ENCODE assay signal across 7 cellular contexts in genomic region chr1:108645479-108646184, GRCh38. TPM values are rescaled to one million over a fixed set of nuclear protein-coding genes. Genes with fewer than 3 reads are reported as not detected.
A peak's percentile ranks its signal among the peaks of the same experiment; 100 is the strongest.
DNase-seq lines count a peak whose midpoint lies in the region; ATAC-seq and TF ChIP-seq lines count a peak whose summit lies in the region.

No MANE protein-coding gene starts in this region.

- peaks cover 4% of the 10 kb centered on the region for H3K9me3 ChIP-seq in KOPT-K1 (ENCODE audit: insufficient read depth, low read length, poor library complexity, severe bottlenecking)
- H3K9me3 ChIP-seq in left lung: no peaks in the 10 kb centered on the region
- H3K9me3 ChIP-seq in stomach: no peaks in the 10 kb centered on the region

- intact Hi-C loops in activated T-helper 2 cell treated with anti-CD3 and anti-CD28 coated beads, Interferon-gamma antibody, Interleukin-2, Interleukin-4, amounts not matched to agents 10 μg/mL and 5 μg/mL and 100 μg/mL, durations not matched to agents 14 hours and 24 hours and 36 hours (cut with micrococcal nuclease): loop anchor here (1.0 to 2.0 kb wide), 4 partner anchors 12 to 141 kb away; partner anchors contain the start of gene PRPF38B
- intact Hi-C loops in left lung (cut with DNase I): loop anchor here in 1 of 2 donors (5.0 kb wide), 1 partner anchor 133 kb away; no protein-coding TSS in a partner anchor
- intact Hi-C loops in stomach (cut with DNase I; ENCODE audit: low total_unique reads): no loop called here

- TF ChIP-seq EP300 in stomach (IDR thresholded peaks at IDR 0.05): no peak

- H3K27ac Mint-ChIP-seq in activated T-helper 2 cell treated with anti-CD3 and anti-CD28 coated beads, Interferon-gamma antibody, Interleukin-2, Interleukin-4, amounts not matched to agents 10 μg/mL and 5 μg/mL and 100 μg/mL, durations not matched to agents 14 hours and 24 hours and 36 hours: peak overlapping the region; percentile 97

- H3K27me3 Mint-ChIP-seq in activated T-helper 2 cell treated with anti-CD3 and anti-CD28 coated beads, Interferon-gamma antibody, Interleukin-2, Interleukin-4, amounts not matched to agents 10 μg/mL and 5 μg/mL and 100 μg/mL, durations not matched to agents 14 hours and 24 hours and 36 hours (ENCODE audit: low read depth): no peaks in the 10 kb centered on the region

- H3K36me3 Mint-ChIP-seq in activated T-helper 2 cell treated with anti-CD3 and anti-CD28 coated beads, Interferon-gamma antibody, Interleukin-2, Interleukin-4, amounts not matched to agents 10 μg/mL and 5 μg/mL and 100 μg/mL, durations not matched to agents 14 hours and 24 hours and 36 hours (ENCODE audit: low read depth): peaks cover 59% of the 10 kb centered on the region

- H3K27me3 ChIP-seq in left lung (no peaks in the 10 kb centered on the region), stomach (no peaks in the 10 kb centered on the region)

- peaks cover 6% of the 10 kb centered on the region for H3K9me3 Mint-ChIP-seq in activated T-helper 2 cell treated with anti-CD3 and anti-CD28 coated beads, Interferon-gamma antibody, Interleukin-2, Interleukin-4, amounts not matched to agents 10 μg/mL and 5 μg/mL and 100 μg/mL, durations not matched to agents 14 hours and 24 hours and 36 hours

- H3K4me3 Mint-ChIP-seq in activated T-helper 2 cell treated with anti-CD3 and anti-CD28 coated beads, Interferon-gamma antibody, Interleukin-2, Interleukin-4, amounts not matched to agents 10 μg/mL and 5 μg/mL and 100 μg/mL, durations not matched to agents 14 hours and 24 hours and 36 hours (ENCODE audit: low read depth): peak overlapping the region; percentile 69

- TF ChIP-seq POLR2A in stomach (IDR thresholded peaks at IDR 0.05): no peak

- no peak overlapping the region for H3K4me3 ChIP-seq in left lung
- no peak overlapping the region for H3K4me3 ChIP-seq in stomach

- peaks cover 57% of the 10 kb centered on the region for H3K4me1 Mint-ChIP-seq in activated T-helper 2 cell treated with anti-CD3 and anti-CD28 coated beads, Interferon-gamma antibody, Interleukin-2, Interleukin-4, amounts not matched to agents 10 μg/mL and 5 μg/mL and 100 μg/mL, durations not matched to agents 14 hours and 24 hours and 36 hours (ENCODE audit: low read depth)

- H3K36me3 ChIP-seq in KOPT-K1 (ENCODE audit: insufficient read depth, low read length) (peaks cover 29% of the 10 kb centered on the region), left lung (no peaks in the 10 kb centered on the region), stomach (peaks cover 0 to 13% (median 2%) of the 10 kb centered on the region in 4 donors)

- TF ChIP-seq CTCF in left lung (IDR thresholded peaks at IDR 0.05) (no peak), stomach (IDR thresholded peaks at IDR 0.05) (no peak)

- H3K4me1 ChIP-seq in left lung (peaks cover 0 to 56% of the 10 kb centered on the region in 2 donors), stomach (peaks cover 8 to 43% (median 17%) of the 10 kb centered on the region in 4 donors)

- no peak for ATAC-seq in left lung

- H3K27ac ChIP-seq in KOPT-K1 (ENCODE audit: low read depth, low read length, poor library complexity, severe bottlenecking) (peak overlapping the region; percentile 69), left lung (peak overlapping the region; percentile 75 to 97), stomach (peak overlapping the region; percentile 8 to 88 (median 74))

- 64 to 77% (median 68%) methylated on average over 9 of the region's 9 CpGs for WGBS in stomach, 5 donors

- DNase-seq in activated T-helper 2 cell treated with anti-CD3 and anti-CD28 coated beads, Interferon-gamma antibody, Interleukin-2, Interleukin-4, amounts not matched to agents 10 μg/mL and 5 μg/mL and 100 μg/mL, durations not matched to agents 14 hours and 24 hours and 36 hours (ENCODE audit: low spot score): no peak
- no peak for DNase-seq in left lung
- no peak for DNase-seq in stomach
- no peak for DNase-seq in SHP77 treated with DMSO at 0.1 percent for 48 hours (lab: John Stamatoyannopoulos, UW)
- no peak for DNase-seq in SW480 (ENCODE audit: low spot score)
- DNase-seq in mesenteric fat pad (ENCODE audit: low spot score): no peak

RNA-seq across cellular contexts. Expression of gene HENMT1, which starts 15.3 kb away (rescaled TPM):
- total RNA-seq in activated T-helper 2 cell treated with anti-CD3 and anti-CD28 coated beads, Interferon-gamma antibody, Interleukin-2, Interleukin-4, amounts not matched to agents 10 μg/mL and 5 μg/mL and 100 μg/mL, durations not matched to agents 14 hours and 24 hours and 36 hours: 16.5 and 17.7 TPM in 2 replicates
- total RNA-seq in left lung (1 to 10 TPM; 7.0 to 7.6 TPM), stomach (1 to 10 TPM in 3 of 5 donors, not detected in 2; 1.7 to 7.3 (median 2.2) TPM), mesenteric fat pad (3.3 TPM)
- 1 to 10 TPM; 2.9 to 3.4 (median 3.1) TPM for polyA plus RNA-seq in stomach

RNA-seq across cellular contexts. Expression of gene PRPF38B, which starts 46.5 kb away (rescaled TPM):
- 86.7 and 88.5 TPM in 2 replicates for total RNA-seq in activated T-helper 2 cell treated with anti-CD3 and anti-CD28 coated beads, Interferon-gamma antibody, Interleukin-2, Interleukin-4, amounts not matched to agents 10 μg/mL and 5 μg/mL and 100 μg/mL, durations not matched to agents 14 hours and 24 hours and 36 hours
- total RNA-seq in left lung: 10 to 100 TPM; 24.7 to 40.5 TPM
- 10 to 100 TPM; 26.3 to 82.3 (median 49.8) TPM for total RNA-seq in stomach
- polyA plus RNA-seq in stomach: 10 to 100 TPM; 17.1 to 25.4 (median 24.1) TPM
- 32.0 TPM for total RNA-seq in mesenteric fat pad
